In the genomic region with DNA sequence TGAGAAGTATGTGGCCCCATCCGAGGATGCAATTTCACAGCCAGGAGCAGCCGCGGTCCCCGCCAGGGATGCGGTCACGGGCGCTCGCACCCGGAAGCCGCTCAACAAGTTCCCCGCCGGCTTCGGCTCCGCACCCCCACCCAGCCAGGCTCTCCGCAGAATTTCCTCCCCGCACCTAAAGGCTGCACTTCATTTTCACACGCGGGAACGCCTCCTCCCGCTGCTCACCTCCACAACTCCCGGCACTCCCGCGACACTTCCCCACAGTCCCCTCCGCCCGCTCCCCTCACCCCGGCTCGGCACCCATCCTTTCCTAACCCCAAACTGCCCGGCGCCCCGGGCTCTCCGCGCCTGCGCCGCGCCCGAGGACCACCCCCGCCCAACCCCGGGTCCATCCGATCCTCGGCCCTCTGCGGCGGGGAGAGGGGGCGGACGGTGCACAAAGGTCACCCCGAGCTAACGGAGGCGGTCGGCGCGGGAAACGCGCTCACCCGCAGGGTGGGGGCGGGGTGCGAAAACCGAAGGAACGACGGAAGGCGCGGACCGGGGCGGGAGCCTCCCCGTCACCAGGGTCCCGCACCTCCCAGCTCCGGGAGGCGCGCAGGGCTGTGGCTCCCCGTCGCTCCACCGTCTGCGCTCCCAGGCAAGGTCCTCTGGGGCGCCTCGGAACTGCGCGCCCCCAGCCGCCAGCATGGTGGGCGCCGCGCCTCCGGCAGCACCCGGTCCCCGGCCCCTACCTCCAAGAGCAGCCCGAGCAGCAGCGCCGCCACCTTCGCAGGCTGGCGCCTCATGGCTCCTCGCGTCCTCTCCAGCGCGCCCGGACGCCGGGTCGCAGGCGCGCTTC, we compare ENCODE assay signal across 1 cellular context.
TF ChIP-seq lines count a peak whose summit lies in the region.

No MANE protein-coding gene starts in this region.

TF ChIP-seq in neural cell, 6 proteins besides CTCF, POLR2A, EP300 and RAD21 (continued from another document):
- TF ChIP-seq, protein P1, sequence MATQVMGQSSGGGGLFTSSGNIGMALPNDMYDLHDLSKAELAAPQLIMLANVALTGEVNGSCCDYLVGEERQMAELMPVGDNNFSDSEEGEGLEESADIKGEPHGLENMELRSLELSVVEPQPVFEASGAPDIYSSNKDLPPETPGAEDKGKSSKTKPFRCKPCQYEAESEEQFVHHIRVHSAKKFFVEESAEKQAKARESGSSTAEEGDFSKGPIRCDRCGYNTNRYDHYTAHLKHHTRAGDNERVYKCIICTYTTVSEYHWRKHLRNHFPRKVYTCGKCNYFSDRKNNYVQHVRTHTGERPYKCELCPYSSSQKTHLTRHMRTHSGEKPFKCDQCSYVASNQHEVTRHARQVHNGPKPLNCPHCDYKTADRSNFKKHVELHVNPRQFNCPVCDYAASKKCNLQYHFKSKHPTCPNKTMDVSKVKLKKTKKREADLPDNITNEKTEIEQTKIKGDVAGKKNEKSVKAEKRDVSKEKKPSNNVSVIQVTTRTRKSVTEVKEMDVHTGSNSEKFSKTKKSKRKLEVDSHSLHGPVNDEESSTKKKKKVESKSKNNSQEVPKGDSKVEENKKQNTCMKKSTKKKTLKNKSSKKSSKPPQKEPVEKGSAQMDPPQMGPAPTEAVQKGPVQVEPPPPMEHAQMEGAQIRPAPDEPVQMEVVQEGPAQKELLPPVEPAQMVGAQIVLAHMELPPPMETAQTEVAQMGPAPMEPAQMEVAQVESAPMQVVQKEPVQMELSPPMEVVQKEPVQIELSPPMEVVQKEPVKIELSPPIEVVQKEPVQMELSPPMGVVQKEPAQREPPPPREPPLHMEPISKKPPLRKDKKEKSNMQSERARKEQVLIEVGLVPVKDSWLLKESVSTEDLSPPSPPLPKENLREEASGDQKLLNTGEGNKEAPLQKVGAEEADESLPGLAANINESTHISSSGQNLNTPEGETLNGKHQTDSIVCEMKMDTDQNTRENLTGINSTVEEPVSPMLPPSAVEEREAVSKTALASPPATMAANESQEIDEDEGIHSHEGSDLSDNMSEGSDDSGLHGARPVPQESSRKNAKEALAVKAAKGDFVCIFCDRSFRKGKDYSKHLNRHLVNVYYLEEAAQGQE (IDR thresholded peaks at IDR 0.05; ENCODE audit: borderline replicate concordance): no peak
- TF ChIP-seq EZH2 (IDR thresholded peaks at IDR 0.05; ENCODE audit: borderline replicate concordance, insufficient read depth, low read length, poor library complexity, severe bottlenecking): no peak
- TF ChIP-seq POLR2AphosphoS5 (IDR thresholded peaks at IDR 0.05): peak; percentile 10
- TF ChIP-seq TAF1 (IDR thresholded peaks at IDR 0.05; ENCODE audit: low read depth): no peak
